24 cellular contexts compared by ENCODE assay signal in the genomic region with DNA sequence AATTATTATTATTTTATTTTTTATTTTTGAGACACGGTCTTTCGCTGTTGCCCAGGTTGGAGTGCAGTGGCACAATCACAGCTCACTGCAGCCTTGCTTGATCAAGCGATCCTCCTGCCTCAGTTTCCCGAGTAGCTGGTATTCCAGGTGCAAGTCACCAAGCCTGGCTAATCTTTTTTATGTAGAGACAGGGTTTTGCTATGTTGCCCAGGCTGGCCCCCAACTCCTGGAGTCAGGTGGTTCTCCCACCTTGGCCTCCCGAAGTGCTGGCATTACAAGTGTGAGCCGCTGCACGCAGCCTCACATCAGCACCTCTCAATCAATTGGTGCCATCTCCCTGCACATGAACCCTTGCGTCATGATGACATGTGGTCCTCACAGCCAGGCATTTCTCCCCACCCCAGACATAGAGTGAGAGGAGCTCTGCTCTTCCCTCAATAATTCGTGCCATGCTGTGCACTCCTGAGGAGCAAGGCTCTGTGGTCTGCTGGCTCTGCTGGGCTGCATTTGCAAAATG. TPM values are rescaled to one million over a fixed set of nuclear protein-coding genes. Genes with fewer than 3 reads are reported as not detected.
DNase-seq lines count a peak whose midpoint lies in the region; ATAC-seq and TF ChIP-seq lines count a peak whose summit lies in the region.
"Had no signal": no experiment of that assay in that cellular context is flagged by ENCODE, and none has a peak within 500 bp of the region (broad histone marks: within the 10 kb centered on the region; RNA-seq: fewer than 3 reads in every experiment).

No MANE protein-coding gene starts in this region.

- ATAC-seq in CD4-positive, alpha-beta T cell (ENCODE audit: poor library complexity): no peak
- ATAC-seq in T-helper 17 cell: no peak
- ATAC-seq in sciatic nerve: no peak
- no peak for ATAC-seq in GM21529 (IDR thresholded peaks at IDR 0.05; ENCODE audit: unreplicated experiment)
- ATAC-seq in esophagus mucosa: no peak
- ATAC-seq: lower lobe of right lung had no signal

- no peak for TF ChIP-seq CTCF in CD4-positive, alpha-beta T cell (IDR thresholded peaks at IDR 0.05)
- TF ChIP-seq CTCF in ovary (IDR thresholded peaks at IDR 0.05): no peak

- no peak for DNase-seq in CD4-positive, alpha-beta T cell
- DNase-seq in T-helper 17 cell (no peak), islet precursor cell (peak; percentile 27), sciatic nerve (ENCODE audit: low spot score) (peak; percentile 26), ovary (no peak), C1 segment of cervical spinal cord (lab: John Stamatoyannopoulos, UW) (no peak)
- DNase-seq: activated CD4-positive, alpha-beta T cell treated with anti-CD3 and anti-CD28 coated beads, Interleukin-2, amount 50 U/mL, for 4 hours; cortex of kidney; EL; lower lobe of right lung; NCI-H1436; NCI-H446 treated with DMSO at 0.1 percent for 48 hours; stimulated activated naive CD4-positive, alpha-beta T cell; thyroid gland; WERI-Rb-1 had no signal

- H3K4me1 ChIP-seq in ovary (ENCODE audit: insufficient read depth): peaks cover 5% of the 10 kb centered on the region
- H3K4me1 ChIP-seq: thyroid gland had no signal

- CTCF ChIA-PET in CD4-positive, alpha-beta T cell (lab: Charles Lee): no interaction called here

- no peak overlapping the region for H3K27ac ChIP-seq in CD4-positive, alpha-beta T cell (ENCODE audit: low read depth, low read length)
- H3K27ac ChIP-seq in ovary: no peak overlapping the region
- H3K27ac ChIP-seq: C4-2B, lower lobe of right lung, thyroid gland, WERI-Rb-1 had no signal

- no peak overlapping the region for H3K4me3 ChIP-seq in ovary
- H3K4me3 ChIP-seq: lower lobe of right lung, smooth muscle cell, thyroid gland had no signal

- peaks cover 80% of the 10 kb centered on the region for H3K4me1 Mint-ChIP-seq in CD4-positive, alpha-beta T cell (ENCODE audit: low read depth)
- peaks cover 48% of the 10 kb centered on the region for H3K4me1 Mint-ChIP-seq in T-helper 17 cell

- no peak for TF ChIP-seq EP300 in ovary (IDR thresholded peaks at IDR 0.05)

- H3K36me3 ChIP-seq in ovary: no peaks in the 10 kb centered on the region
- H3K36me3 ChIP-seq: thyroid gland, WERI-Rb-1 had no signal

- 91 to 94% (median 93%) methylated on average over 9 of the region's 9 CpGs for WGBS in ovary, 3 donors

- no peaks in the 10 kb centered on the region for H3K27me3 ChIP-seq in CD4-positive, alpha-beta T cell (ENCODE audit: control insufficient read depth, insufficient read depth, low read length)
- H3K27me3 ChIP-seq in ovary: no peaks in the 10 kb centered on the region
- H3K27me3 ChIP-seq: thyroid gland had no signal

- H3K9me3 Mint-ChIP-seq in CD4-positive, alpha-beta T cell: no peaks in the 10 kb centered on the region
- H3K9me3 Mint-ChIP-seq: T-helper 2 cell treated with Interferon-gamma antibody and Interleukin-4, amounts not matched to agents 5 μg/mL and 100 μg/mL, for 36 hours had no signal

- no peaks in the 10 kb centered on the region for H3K27me3 Mint-ChIP-seq in CD4-positive, alpha-beta T cell
- no peaks in the 10 kb centered on the region for H3K27me3 Mint-ChIP-seq in T-helper 17 cell

- POLR2A ChIA-PET in CD4-positive, alpha-beta T cell (lab: Charles Lee): no interaction called here

- H3K36me3 Mint-ChIP-seq in CD4-positive, alpha-beta T cell (ENCODE audit: low read depth): peaks cover 62% of the 10 kb centered on the region
- peaks cover 4% of the 10 kb centered on the region for H3K36me3 Mint-ChIP-seq in T-helper 17 cell (ENCODE audit: low read depth)

- H3K27ac Mint-ChIP-seq in CD4-positive, alpha-beta T cell: no peak overlapping the region
- H3K27ac Mint-ChIP-seq in T-helper 17 cell: peak overlapping the region; percentile 77
- H3K27ac Mint-ChIP-seq: T-helper 2 cell treated with Interferon-gamma antibody and Interleukin-4, amounts not matched to agents 5 μg/mL and 100 μg/mL, for 36 hours had no signal

- TF ChIP-seq POLR2A in ovary (IDR thresholded peaks at IDR 0.05): no peak

- H3K4me3 Mint-ChIP-seq in CD4-positive, alpha-beta T cell: peak overlapping the region; percentile 51
- no peak overlapping the region for H3K4me3 Mint-ChIP-seq in T-helper 17 cell
- H3K4me3 Mint-ChIP-seq: T-helper 2 cell treated with Interferon-gamma antibody and Interleukin-4, amounts not matched to agents 5 μg/mL and 100 μg/mL, for 36 hours had no signal

- intact Hi-C loops in CD4-positive, alpha-beta T cell (cut with DNase I, micrococcal nuclease): loop anchor here in 1 of 2 experiments (10.0 kb wide), 1 partner anchor 49 kb away; no protein-coding TSS in a partner anchor
- intact Hi-C loops in sciatic nerve (cut with DNase I): no loop called here
- intact Hi-C loops in ovary (cut with DNase I): no loop called here

- H3K9me3 ChIP-seq in CD4-positive, alpha-beta T cell (ENCODE audit: control insufficient read depth, low read length): no peaks in the 10 kb centered on the region
- no peaks in the 10 kb centered on the region for H3K9me3 ChIP-seq in T-helper 17 cell (ENCODE audit: control insufficient read depth, low read length, poor library complexity, severe bottlenecking)
- no peaks in the 10 kb centered on the region for H3K9me3 ChIP-seq in ovary
- H3K9me3 ChIP-seq: lower lobe of right lung, thyroid gland had no signal

RNA-seq across cellular contexts. Expression of a gene that starts 5.9 kb away (rescaled TPM):
- 100 to 1,000 TPM; 141 to 154 TPM for total RNA-seq in CD4-positive, alpha-beta T cell
- total RNA-seq in T-helper 17 cell: 100 to 1,000 TPM; 163 to 184 TPM
- total RNA-seq in sciatic nerve: 56.3 TPM
- total RNA-seq in ovary: 10 to 100 TPM in 1 of 7 donors, 1 to 10 TPM in 6; 4.1 to 11.4 (median 7.7) TPM
- 10 to 100 TPM in 1 of 2 donors, 1 to 10 TPM in 1; 4.3 to 14.4 TPM for polyA plus RNA-seq in ovary
- 6.2 TPM for total RNA-seq in esophagus mucosa

RNA-seq across cellular contexts. Expression of a gene that starts 33.5 kb away (rescaled TPM):
- not detected for total RNA-seq in CD4-positive, alpha-beta T cell
- total RNA-seq in T-helper 17 cell (not detected), sciatic nerve (not detected), ovary (not detected), esophagus mucosa (not detected)
- polyA plus RNA-seq in ovary: not detected
- total RNA-seq: glomerular endothelial cell, lower lobe of right lung, MCF 10A, OCI-LY7, thyroid gland had no signal
- polyA plus RNA-seq: keratinocyte, smooth muscle cell had no signal

RNA-seq across cellular contexts. Expression of a gene that starts 53.0 kb away (rescaled TPM):
- total RNA-seq in CD4-positive, alpha-beta T cell: not detected
- not detected for total RNA-seq in T-helper 17 cell
- total RNA-seq in sciatic nerve: 17.5 TPM
- total RNA-seq in ovary: 1 to 10 TPM in 4 of 7 donors, under 1 TPM in 3; 0.18 to 3.1 (median 1.1) TPM
- under 1 TPM; 0.53 to 0.62 TPM for polyA plus RNA-seq in ovary
- 6.1 TPM for total RNA-seq in esophagus mucosa
- total RNA-seq: smooth muscle cell had no signal

Comparison
In these comparisons a context has a peak if more than half of its experiments do, and no peak if none do; other contexts are left out.
1. DNase-seq: peak in islet precursor cell (single experiment) and sciatic nerve (single experiment); none in CD4-positive, alpha-beta T cell (0 of 10), T-helper 17 cell (0 of 3), ovary (0 of 5) and C1 segment of cervical spinal cord (0 of 14).